ENCODE assay signal across 8 cellular contexts in genomic region chr17:4788807-4789700, GRCh38. TPM values are rescaled to one million over a fixed set of nuclear protein-coding genes. Genes with fewer than 3 reads are reported as not detected.
DNase-seq lines count a peak whose midpoint lies in the region; TF ChIP-seq lines count a peak whose summit lies in the region.

GLTPD2 (plus strand) TSS chr17:4788964; CDS start chr17:4789012, 48 bp downstream.

- peak within 1 kb of the TSS; percentile 81 to 98 for H3K18ac ChIP-seq in mesenchymal stem cell (ENCODE audit: low read depth in 1 of 2, low read length in 2 of 2)

- WGBS in mesenchymal stem cell, result 7% methylated on average over 54 of the region's 62 CpGs

- DNase-seq in EH (ENCODE audit: low read depth) (peak; percentile 10), HK-2 (ENCODE audit: unreplicated experiment) (peak; percentile 43), breast epithelium (ENCODE audit: low spot score in 2 of 2) (no peak), mesenchymal stem cell (peak; percentile 33), AML-193 (lab: John Stamatoyannopoulos, UW) (no peak), midbrain (lab: John Stamatoyannopoulos, UW) (no peak), EL (no peak), NCI-H345 treated with DMSO at 0.1 percent for 48 hours (lab: John Stamatoyannopoulos, UW; ENCODE audit: unreplicated experiment) (no peak)

- H2AK5ac ChIP-seq in mesenchymal stem cell (ENCODE audit: low read length, severe bottlenecking), result no peak within 1 kb of the TSS

- H2BK15ac ChIP-seq in mesenchymal stem cell (ENCODE audit: low read depth, poor library complexity, severe bottlenecking), result no peak within 1 kb of the TSS

- peak within 1 kb of the TSS; percentile 11 for H2BK120ac ChIP-seq in mesenchymal stem cell (ENCODE audit: low read depth, low read length)

- H3K9me3 ChIP-seq in breast epithelium (no peaks in the 10 kb centered on the region), mesenchymal stem cell (ENCODE audit: control insufficient read depth, low read length) (no peaks in the 10 kb centered on the region)

- peak within 1 kb of the TSS; percentile 91 to 97 for H3K27ac ChIP-seq in breast epithelium
- H3K27ac ChIP-seq in mesenchymal stem cell (ENCODE audit: low read length, poor library complexity, severe bottlenecking), result no peak within 1 kb of the TSS

- H3K27me3 ChIP-seq in breast epithelium (peaks cover 0 to 7% of the 10 kb centered on the region in 2 donors), mesenchymal stem cell (ENCODE audit: control insufficient read depth in 1 of 2, insufficient read depth in 1 of 2, low read length in 2 of 2) (peaks cover 2 to 15% of the 10 kb centered on the region in 2 experiments)

- peaks cover 7% of the 10 kb centered on the region for H3K79me1 ChIP-seq in mesenchymal stem cell (replicated peaks; ENCODE audit: low read length, poor library complexity, severe bottlenecking)

- H3K36me3 ChIP-seq in breast epithelium (no peaks in the 10 kb centered on the region), mesenchymal stem cell (ENCODE audit: control insufficient read depth in 1 of 2, insufficient read depth in 2 of 2, low read depth in 1 of 2, low read length in 2 of 2) (no peaks in the 10 kb centered on the region)

- no peak for TF ChIP-seq CTCF in breast epithelium (IDR thresholded peaks at IDR 0.05)

- peak within 1 kb of the TSS in 1 of 2 experiments; percentile 71 for H2BK12ac ChIP-seq in mesenchymal stem cell (ENCODE audit: low read length in 2 of 2)

- H3K23ac ChIP-seq in mesenchymal stem cell (ENCODE audit: low read length in 2 of 2), result peak within 1 kb of the TSS in 1 of 2 experiments; percentile 98

- TF ChIP-seq POLR2A in breast epithelium (IDR thresholded peaks at IDR 0.05), result no peak

- peak within 1 kb of the TSS in 1 of 2 experiments; percentile 71 for H3K14ac ChIP-seq in mesenchymal stem cell (ENCODE audit: low read length in 2 of 2)

- H3K4ac ChIP-seq in mesenchymal stem cell (ENCODE audit: low read depth in 1 of 2, low read length in 2 of 2), result peak within 1 kb of the TSS; percentile 59 to 61

- intact Hi-C loops in breast epithelium (cut with DNase I; ENCODE audit: low total_unique reads), result loop anchor here (5.0 kb wide), 1 partner anchor 103 kb away; no protein-coding TSS in a partner anchor

- H2BK5ac ChIP-seq in mesenchymal stem cell (ENCODE audit: low read depth, low read length, poor library complexity, severe bottlenecking), result no peak within 1 kb of the TSS

- peak within 1 kb of the TSS; percentile 67 for H4K8ac ChIP-seq in mesenchymal stem cell (ENCODE audit: low read length)

- H3K4me3 ChIP-seq in breast epithelium, result peak within 1 kb of the TSS; percentile 63 to 92 (median 79)
- peak within 1 kb of the TSS; percentile 82 to 86 for H3K4me3 ChIP-seq in mesenchymal stem cell (ENCODE audit: insufficient read depth in 1 of 2, low read depth in 1 of 2, low read length in 2 of 2)

- H2AFZ ChIP-seq in mesenchymal stem cell (ENCODE audit: low read depth, low read length), result peak within 1 kb of the TSS; percentile 95

- H3K4me1 ChIP-seq in breast epithelium (peaks cover 0 to 7% of the 10 kb centered on the region in 2 donors), mesenchymal stem cell (ENCODE audit: control insufficient read depth, insufficient read depth, low read depth, low read length) (peaks cover 15% of the 10 kb centered on the region)

- H3K4me2 ChIP-seq in mesenchymal stem cell (ENCODE audit: low read length, poor library complexity, severe bottlenecking), result peak within 1 kb of the TSS; percentile 100

- no peak within 1 kb of the TSS for H4K91ac ChIP-seq in mesenchymal stem cell (ENCODE audit: low read length)

- peak within 1 kb of the TSS; percentile 86 for H3K9ac ChIP-seq in mesenchymal stem cell (ENCODE audit: low read length)

RNA-seq across cellular contexts. Expression of gene GLTPD2, which starts in this region (rescaled TPM):
- not detected for total RNA-seq in breast epithelium
- not detected for polyA plus RNA-seq in mesenchymal stem cell (2013, experiment 1 of 2)
- polyA plus RNA-seq in mesenchymal stem cell (2013, experiment 2 of 2), result not detected

Comparison
In these comparisons a context has a peak if more than half of its experiments do, and no peak if none do; other contexts are left out.
1. DNase-seq: peak in EH (single experiment), HK-2 (single experiment) and mesenchymal stem cell (single experiment); none in breast epithelium (0 of 2), AML-193 (0 of 2), midbrain (single experiment), EL (single experiment) and NCI-H345 treated with DMSO at 0.1 percent for 48 hours (single experiment).